ENCODE assay signal across 37 cellular contexts in the genomic region with DNA sequence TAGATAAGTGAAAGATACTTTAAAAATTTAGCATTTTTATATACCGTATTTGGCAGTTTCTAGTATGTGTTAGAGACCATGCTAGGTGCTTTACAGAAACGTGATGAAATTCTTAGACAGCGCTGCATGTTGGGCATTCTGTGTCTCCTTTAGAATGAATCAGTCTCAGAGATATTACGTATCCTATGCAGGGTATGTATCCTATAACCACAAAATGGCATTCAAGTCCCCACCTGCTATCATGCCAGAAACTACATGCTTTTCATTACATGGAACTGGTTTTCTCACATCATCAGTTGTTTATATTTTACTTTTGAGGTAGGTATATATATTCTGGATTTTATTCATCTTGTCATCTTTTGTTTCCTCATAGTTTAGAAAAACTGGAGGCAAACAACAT. TPM values are rescaled to one million over a fixed set of nuclear protein-coding genes. Genes with fewer than 3 reads are reported as not detected.
"Had no signal": no experiment of that assay in that cellular context is flagged by ENCODE, and none has a peak within 500 bp of the region (broad histone marks: within the 10 kb centered on the region; RNA-seq: fewer than 3 reads in every experiment).

No MANE protein-coding gene starts in this region.

- H3K4me1 ChIP-seq: adrenal gland, ascending aorta, breast epithelium had no signal

- H3K9me3 ChIP-seq: adrenal gland, ascending aorta, body of pancreas, breast epithelium had no signal

- H3K36me3 ChIP-seq: adrenal gland, ascending aorta, brain microvascular endothelial cell, breast epithelium, cardiac muscle cell had no signal

- H3K27ac ChIP-seq: adrenal gland, ascending aorta, body of pancreas, brain microvascular endothelial cell, breast epithelium, cardiac muscle cell had no signal

- H3K27me3 ChIP-seq: adrenal gland, ascending aorta, body of pancreas, brain microvascular endothelial cell, breast epithelium, cardiac muscle cell had no signal

- H3K4me3 ChIP-seq: adrenal gland, ascending aorta, body of pancreas, breast epithelium, cardiac muscle cell had no signal

- DNase-seq: activated effector memory CD4-positive, alpha-beta T cell treated with anti-CD3 and anti-CD28 coated beads, Interleukin-2, amount 50 U/mL, for 16 hours; activated effector memory CD4-positive, alpha-beta T cell treated with Interleukin-2 at 50 U/mL for 16 hours; activated gamma-delta T cell; activated gamma-delta T cell treated with Interleukin-2 at 50 U/mL for 16 hours; activated naive CD4-positive, alpha-beta T cell; activated naive CD4-positive, alpha-beta T cell treated with anti-CD3 and anti-CD28 coated beads for 36 hours; activated naive CD4-positive, alpha-beta T cell treated with anti-CD3 and anti-CD28 coated beads, Interleukin-2, amount 10 ng/mL, durations not matched to agents 7 days and 5 days; activated naive CD4-positive, alpha-beta T cell treated with anti-CD3 and anti-CD28 coated beads, Interleukin-2, amount 50 U/mL, for 16 hours; activated naive CD4-positive, alpha-beta T cell treated with Interleukin-2 at 50 U/mL for 16 hours; activated naive CD8-positive, alpha-beta T cell treated with anti-CD3 and anti-CD28 coated beads for 36 hours; activated naive CD8-positive, alpha-beta T cell treated with anti-CD3 and anti-CD28 coated beads, Interleukin-2, amount 10 ng/mL, durations not matched to agents 7 days and 5 days; activated naive CD8-positive, alpha-beta T cell treated with anti-CD3 and anti-CD28 coated beads, Interleukin-2, amount 50 U/mL, for 24 hours; activated T-cell treated with anti-CD3 and anti-CD28 coated beads, Interleukin-2, amount 50 U/mL, for 1 hour; activated T-cell treated with anti-CD3 and anti-CD28 coated beads, Interleukin-2, amount 50 U/mL, for 24 hours; activated T-cell treated with anti-CD3 and anti-CD28 coated beads, Interleukin-2, amount 50 U/mL, for 4 hours; activated T-cell treated with anti-CD3 and anti-CD28 coated beads, Interleukin-2, amount 50 U/mL, for 48 hours; activated T-cell treated with anti-CD3 and anti-CD28 coated beads, Interleukin-2, amount 50 U/mL, for 72 hours; adrenal gland; amniotic stem cell; amygdala; anterior cingulate cortex; aorta; body of pancreas; brain microvascular endothelial cell; caudate nucleus; central memory CD4-positive, alpha-beta T cell; cerebellar nuclear complex had no signal

RNA-seq across cellular contexts. Expression of gene SLC35D3, which starts 57.4 kb away (rescaled TPM):
- total RNA-seq: activated naive CD4-positive, alpha-beta T cell treated with anti-CD3 and anti-CD28 coated beads for 36 hours; activated naive CD4-positive, alpha-beta T cell treated with anti-CD3 and anti-CD28 coated beads, Interleukin-2, amount 50 U/mL, for 72 hours; activated naive CD8-positive, alpha-beta T cell treated with anti-CD3 and anti-CD28 coated beads for 36 hours; activated naive CD8-positive, alpha-beta T cell treated with anti-CD3 and anti-CD28 coated beads, Interleukin-2, amount 10 ng/mL, durations not matched to agents 7 days and 5 days; activated T-cell treated with anti-CD3 and anti-CD28 coated beads, Interleukin-2, amount 50 U/mL, for 4 hours; activated T-cell treated with anti-CD3 and anti-CD28 coated beads, Interleukin-2, amount 50 U/mL, for 72 hours; activated T-helper 1 cell treated with anti-CD3 and anti-CD28 coated beads, Interleukin-12 subunit alpha, Interleukin-12 subunit beta, Interleukin-2, Interleukin-4 antibody, amounts not matched to agents 30 ng/mL and 10 ng/mL and 1 ng/mL, durations not matched to agents 14 hours and 24 hours and 36 hours; activated T-helper 2 cell treated with anti-CD3 and anti-CD28 coated beads, Interferon-gamma antibody, Interleukin-2, Interleukin-4, amounts not matched to agents 10 μg/mL and 5 μg/mL and 100 μg/mL, durations not matched to agents 14 hours and 24 hours and 36 hours; aorta; ascending aorta; astrocyte; body of pancreas; breast epithelium; bronchial epithelial cell; cardiac septum; chondrocyte had no signal
- polyA plus RNA-seq: aorta had no signal
